Comparison of ENCODE assay signal across 18 cellular contexts in the genomic region with DNA sequence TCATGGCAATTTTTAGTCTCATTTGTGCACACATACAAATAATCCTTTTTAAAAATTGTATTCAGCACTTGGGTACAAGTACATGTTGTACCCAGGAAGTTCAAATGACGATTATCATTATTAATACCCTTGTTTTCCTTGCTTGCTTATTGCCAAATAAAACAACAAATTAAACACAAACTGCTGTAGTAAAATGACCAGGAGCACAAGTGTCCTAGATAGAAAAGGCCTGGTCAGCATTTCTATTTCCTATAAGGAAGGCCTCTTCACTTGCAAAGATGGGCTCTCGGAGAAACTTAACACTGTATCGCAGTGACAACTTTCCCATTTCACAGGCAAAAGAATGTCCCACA. TPM values are rescaled to one million over a fixed set of nuclear protein-coding genes. Genes with fewer than 3 reads are reported as not detected.
A peak's percentile ranks its signal among the peaks of the same experiment; 100 is the strongest.
DNase-seq lines count a peak whose midpoint lies in the region; ATAC-seq and TF ChIP-seq lines count a peak whose summit lies in the region.
"Had no signal": no experiment of that assay in that cellular context is flagged by ENCODE, and none has a peak within 500 bp of the region (broad histone marks: within the 10 kb centered on the region; RNA-seq: fewer than 3 reads in every experiment).

No MANE protein-coding gene starts in this region.

- peaks cover 0 to 18% (median 8%) of the 10 kb centered on the region in 9 donors for H3K4me1 ChIP-seq in heart right ventricle
- peaks cover 15% of the 10 kb centered on the region for H3K4me1 ChIP-seq in left ventricle myocardium inferior
- H3K4me1 ChIP-seq: Peyer's patch had no signal

- peak overlapping the region in 6 of 10 donors; percentile 6 to 32 (median 28) for H3K27ac ChIP-seq in heart right ventricle
- peak overlapping the region; percentile 60 for H3K27ac ChIP-seq in left ventricle myocardium inferior (replicated peaks)

- ATAC-seq in heart right ventricle (peak in 4 of 8 donors; percentile 34 to 78 (median 44)), Right ventricle myocardium superior (ENCODE audit: poor library complexity) (no peak), sciatic nerve (peak; percentile 77), HG02588 (IDR thresholded peaks at IDR 0.05; ENCODE audit: unreplicated experiment) (no peak), HG02884 (IDR thresholded peaks at IDR 0.05; ENCODE audit: unreplicated experiment) (no peak)
- ATAC-seq in activated T-cell treated with anti-CD3 and anti-CD28 coated beads, Interleukin-2, amount 50 U/mL, for 4 hours: no peak

- no peak overlapping the region for H3K4me3 Mint-ChIP-seq in activated T-cell treated with anti-CD3 and anti-CD28 coated beads, Interleukin-2, amount 50 U/mL, for 4 hours
- H3K4me3 Mint-ChIP-seq: activated CD4-positive, alpha-beta T cell treated with anti-CD3 and anti-CD28 coated beads, Interleukin-2, amount 10 ng/mL, durations not matched to agents 24 days and 14 days; activated naive CD4-positive, alpha-beta T cell treated with anti-CD3 and anti-CD28 coated beads for 36 hours; brain; type B pancreatic cell had no signal

- H3K27me3 ChIP-seq in heart right ventricle (no peaks in the 10 kb centered on the region), left ventricle myocardium inferior (ENCODE audit: low read depth) (no peaks in the 10 kb centered on the region)
- H3K27me3 ChIP-seq: Peyer's patch had no signal

- H3K9me3 ChIP-seq in heart right ventricle (no peaks in the 10 kb centered on the region), left ventricle myocardium inferior (replicated peaks) (no peaks in the 10 kb centered on the region)
- H3K9me3 ChIP-seq: Peyer's patch had no signal

- 74 to 86% methylated on average over 3 of the region's 3 CpGs for WGBS in heart right ventricle, 2 donors

- H3K4me1 Mint-ChIP-seq in activated T-cell treated with anti-CD3 and anti-CD28 coated beads, Interleukin-2, amount 50 U/mL, for 4 hours (ENCODE audit: low read depth): no peaks in the 10 kb centered on the region

- H3K9me3 Mint-ChIP-seq in activated T-cell treated with anti-CD3 and anti-CD28 coated beads, Interleukin-2, amount 50 U/mL, for 4 hours: no peaks in the 10 kb centered on the region
- H3K9me3 Mint-ChIP-seq: activated CD4-positive, alpha-beta T cell treated with anti-CD3 and anti-CD28 coated beads, Interleukin-2, amount 10 ng/mL, durations not matched to agents 24 days and 14 days; activated naive CD4-positive, alpha-beta T cell treated with anti-CD3 and anti-CD28 coated beads for 36 hours; brain; type B pancreatic cell had no signal

- intact Hi-C loops in heart right ventricle (cut with DNase I): no loop called here
- intact Hi-C loops in Right ventricle myocardium superior (cut with DNase I): no loop called here
- intact Hi-C loops in left ventricle myocardium inferior (cut with micrococcal nuclease): no loop called here
- intact Hi-C loops in sciatic nerve (cut with DNase I): no loop called here

- no peak for TF ChIP-seq CTCF in heart right ventricle (IDR thresholded peaks at IDR 0.05)
- TF ChIP-seq CTCF in left ventricle myocardium inferior (IDR thresholded peaks at IDR 0.05; ENCODE audit: borderline replicate concordance): no peak

- H3K4me3 ChIP-seq in heart right ventricle: no peak overlapping the region
- no peak overlapping the region for H3K4me3 ChIP-seq in left ventricle myocardium inferior
- H3K4me3 ChIP-seq: Peyer's patch had no signal

- H3K36me3 Mint-ChIP-seq in activated T-cell treated with anti-CD3 and anti-CD28 coated beads, Interleukin-2, amount 50 U/mL, for 4 hours (ENCODE audit: insufficient read depth): no peaks in the 10 kb centered on the region
- H3K36me3 Mint-ChIP-seq: brain, type B pancreatic cell had no signal

- H3K27me3 Mint-ChIP-seq in activated T-cell treated with anti-CD3 and anti-CD28 coated beads, Interleukin-2, amount 50 U/mL, for 4 hours (ENCODE audit: low read depth): peaks cover 3% of the 10 kb centered on the region
- H3K27me3 Mint-ChIP-seq: activated CD4-positive, alpha-beta T cell treated with anti-CD3 and anti-CD28 coated beads, Interleukin-2, amount 10 ng/mL, durations not matched to agents 24 days and 14 days; type B pancreatic cell had no signal

- DNase-seq in heart right ventricle (no peak), Right ventricle myocardium superior (no peak), left ventricle myocardium inferior (no peak), sciatic nerve (ENCODE audit: low spot score) (no peak), OCI-M2 (lab: John Stamatoyannopoulos, UW; ENCODE audit: unreplicated experiment) (no peak)
- DNase-seq in activated T-cell treated with anti-CD3 and anti-CD28 coated beads, Interleukin-2, amount 50 U/mL, for 4 hours: no peak
- DNase-seq: activated CD4-positive, alpha-beta T cell treated with anti-CD3 and anti-CD28 coated beads, Interleukin-2, amount 10 ng/mL, durations not matched to agents 24 days and 14 days; activated naive CD4-positive, alpha-beta T cell treated with anti-CD3 and anti-CD28 coated beads for 36 hours; DMS153; GOT3; NCI-H1417; NCI-H82; Peyer's patch; small intestine had no signal

- no peaks in the 10 kb centered on the region for H3K36me3 ChIP-seq in heart right ventricle
- no peaks in the 10 kb centered on the region for H3K36me3 ChIP-seq in left ventricle myocardium inferior
- H3K36me3 ChIP-seq: Peyer's patch had no signal

RNA-seq across cellular contexts. Expression of gene PLPP1, which starts 34.7 kb away (rescaled TPM):
- total RNA-seq in heart right ventricle: 100 to 1,000 TPM in 1 of 10 donors, 10 to 100 TPM in 9; 58.7 to 111 (median 75.4) TPM
- polyA plus RNA-seq in heart right ventricle: 100 to 1,000 TPM in 1 of 2 donors, 10 to 100 TPM in 1; 90.2 to 110 TPM
- total RNA-seq in Right ventricle myocardium superior: 75.9 TPM
- total RNA-seq in left ventricle myocardium inferior: 72.6 TPM
- total RNA-seq in sciatic nerve: 79.5 TPM
- total RNA-seq in activated T-cell treated with anti-CD3 and anti-CD28 coated beads, Interleukin-2, amount 50 U/mL, for 4 hours: 10 to 100 TPM in 2 of 3 donors, 1 to 10 TPM in 1; 9.3 to 17.1 (median 14.6) TPM
